ENCODE assay signal across 22 cellular contexts in genomic region chr2:67237288-67237687, GRCh38.
DNase-seq lines count a peak whose midpoint lies in the region; ATAC-seq and TF ChIP-seq lines count a peak whose summit lies in the region.
"Had no signal": no experiment of that assay in that cellular context is flagged by ENCODE, and none has a peak within 500 bp of the region (broad histone marks: within the 10 kb centered on the region; RNA-seq: fewer than 3 reads in every experiment).

No MANE protein-coding gene starts in this region.

- DNase-seq in BE2C: no peak
- DNase-seq in HT-29 (ENCODE audit: low spot score): peak; percentile 27
- no peak for DNase-seq in astrocyte of the cerebellum (ENCODE audit: low read depth)
- no peak for DNase-seq in fibroblast of villous mesenchyme (ENCODE audit: low read depth)
- DNase-seq in NCI-H187 treated with DMSO at 0.1 percent for 48 hours (lab: John Stamatoyannopoulos, UW): no peak
- DNase-seq in activated CD8-positive, alpha-beta memory T cell treated with anti-CD3 and anti-CD28 coated beads, Interleukin-2, amount 50 U/mL, for 4 hours: no peak
- DNase-seq in GDM1 (lab: John Stamatoyannopoulos, UW): no peak
- DNase-seq in upper lobe of right lung: no peak
- DNase-seq: activated CD4-positive, alpha-beta T cell treated with anti-CD3 and anti-CD28 coated beads for 36 hours; activated naive CD4-positive, alpha-beta T cell treated with anti-CD3 and anti-CD28 coated beads for 36 hours; activated T-cell treated with anti-CD3 and anti-CD28 coated beads, Interleukin-2, amount 50 U/mL, for 48 hours; AML-193; anterior cingulate cortex; DND-41; effector CD8-positive, alpha-beta T cell; MG63; NCI-H1417 treated with DMSO at 0.1 percent for 48 hours; retina; stimulated activated CD4-positive, alpha-beta T cell treated with anti-CD3 and anti-CD28 coated beads, Interleukin-4, amount 100 ng/mL, for 24 hours; stimulated activated naive CD8-positive, alpha-beta T cell treated with anti-CD3 and anti-CD28 coated beads, Interleukin-15, Interleukin-2, amounts not matched to agents 100 U/mL and 50 U/mL, for 24 hours had no signal

- in situ Hi-C loops in astrocyte of the cerebellum (cut with HindIII; ENCODE audit: low sequenced_read_pairs): no loop called here

- H3K36me3 ChIP-seq in BE2C (no peaks in the 10 kb centered on the region), upper lobe of right lung (no peaks in the 10 kb centered on the region)
- H3K36me3 ChIP-seq: esophagus muscularis mucosa, MG63 had no signal

- intact Hi-C loops in upper lobe of right lung (cut with DNase I): no loop called here

- H3K4me3 ChIP-seq in BE2C (ENCODE audit: low read depth, low read length) (no peak overlapping the region), astrocyte of the cerebellum (ENCODE audit: low read depth, low read length) (no peak overlapping the region), fibroblast of villous mesenchyme (ENCODE audit: low read depth, low read length) (no peak overlapping the region), upper lobe of right lung (no peak overlapping the region)
- H3K4me3 ChIP-seq: esophagus muscularis mucosa, MG63 had no signal

- 0 out of 2 replicates have a peak, but pooled peaks have one; percentile 24 for TF ChIP-seq CTCF in BE2C (IDR thresholded peaks at IDR 0.05; ENCODE audit: low read depth, low read length)
- peak; percentile 14 for TF ChIP-seq CTCF in astrocyte of the cerebellum (IDR thresholded peaks at IDR 0.05; ENCODE audit: low read depth, low read length, missing control alignments)
- TF ChIP-seq CTCF in fibroblast of villous mesenchyme (IDR thresholded peaks at IDR 0.05; ENCODE audit: insufficient read depth, low read depth, low read length): peak; percentile 10
- TF ChIP-seq CTCF in upper lobe of right lung (IDR thresholded peaks at IDR 0.05): no peak

- H3K27ac ChIP-seq in upper lobe of right lung: no peak overlapping the region
- H3K27ac ChIP-seq: esophagus muscularis mucosa, HL-60 had no signal

- ATAC-seq in upper lobe of right lung: no peak
- ATAC-seq: activated CD4-positive, alpha-beta T cell treated with anti-CD3 and anti-CD28 coated beads for 36 hours; stimulated activated naive CD8-positive, alpha-beta T cell treated with anti-CD3 and anti-CD28 coated beads, Interleukin-15, Interleukin-2, amounts not matched to agents 100 U/mL and 50 U/mL, for 24 hours had no signal

- H3K4me1 ChIP-seq in BE2C (no peaks in the 10 kb centered on the region), upper lobe of right lung (no peaks in the 10 kb centered on the region)

- H3K27me3 ChIP-seq in BE2C (no peaks in the 10 kb centered on the region), upper lobe of right lung (no peaks in the 10 kb centered on the region)
- H3K27me3 ChIP-seq: esophagus muscularis mucosa, MG63 had no signal

- H3K9me3 ChIP-seq in BE2C (no peaks in the 10 kb centered on the region), upper lobe of right lung (no peaks in the 10 kb centered on the region)
- H3K9me3 ChIP-seq: esophagus muscularis mucosa, MG63 had no signal
